ENCODE assay signal across 1 cellular context in genomic region chr10:71773221-71773971, GRCh38.
TF ChIP-seq lines count a peak whose summit lies in the region.

Gene VSIR, minus strand, starts transcription at chr10:71773520. Its CDS starts 81 bp downstream, at chr10:71773439.

TF ChIP-seq in GM12878, 131 proteins besides CTCF, POLR2A, EP300 and RAD21 (continued from another document):
- TF ChIP-seq ZBTB11 (CRISPR knock-in tag; IDR thresholded peaks at IDR 0.05) (no peak), ZNF207 (IDR thresholded peaks at IDR 0.05; ENCODE audit: borderline replicate concordance) (peak; percentile 57; the same call in 1 of the 2 replicates), MAX (IDR thresholded peaks at IDR 0.05; ENCODE audit: low read depth, low read length) (peak; percentile 62)
